ENCODE assay signal across 18 cellular contexts in genomic region chr16:58284488-58284887, GRCh38. TPM values are rescaled to one million over a fixed set of nuclear protein-coding genes. Genes with fewer than 3 reads are reported as not detected.
DNase-seq lines count a peak whose midpoint lies in the region; ATAC-seq, FAIRE-seq and TF ChIP-seq lines count a peak whose summit lies in the region.
"Had no signal": no experiment of that assay in that cellular context is flagged by ENCODE, and none has a peak within 500 bp of the region (broad histone marks: within the 10 kb centered on the region; RNA-seq: fewer than 3 reads in every experiment).

No MANE protein-coding gene starts in this region.

- WGBS in K562 (ENCODE audit: insufficient coverage, low coverage, missing lambda C conversion rate) = 19% methylated on average over 6 of the region's 7 CpGs
- 57% methylated on average over 7 of the region's 7 CpGs for WGBS in thymus

- no peaks in the 10 kb centered on the region for H3K9me3 ChIP-seq in K562 (replicated peaks; ENCODE audit: control insufficient read depth, insufficient read depth, low read depth, low read length)
- no peaks in the 10 kb centered on the region for H3K9me3 ChIP-seq in keratinocyte (ENCODE audit: control insufficient read depth, low read depth, low read length)
- H3K9me3 ChIP-seq in thymus (ENCODE audit: control insufficient read depth) = no peaks in the 10 kb centered on the region
- H3K9me3 ChIP-seq: BE2C had no signal

- no peak overlapping the region; the same call in 1 of the 2 replicates for H3K4me2 ChIP-seq in K562 (ENCODE audit: insufficient read depth, low read length)
- no peak overlapping the region for H3K4me2 ChIP-seq in keratinocyte (ENCODE audit: control insufficient read depth, extremely low read depth, insufficient read depth, low read depth, low read length)
- H3K4me2 ChIP-seq: A549 had no signal

- H3K36me3 ChIP-seq in K562 (ENCODE audit: control insufficient read depth, insufficient read depth, low read length) = no peaks in the 10 kb centered on the region
- H3K36me3 ChIP-seq in keratinocyte (ENCODE audit: control insufficient read depth in 2 of 2, extremely low read depth in 1 of 2, insufficient read depth in 2 of 2, low read length in 2 of 2) = no peaks in the 10 kb centered on the region
- H3K36me3 ChIP-seq in thymus (ENCODE audit: control insufficient read depth, insufficient read depth) = no peaks in the 10 kb centered on the region
- H3K36me3 ChIP-seq: BE2C had no signal

- ATAC-seq in K562 (peak; percentile 41), HG02798 (IDR thresholded peaks at IDR 0.05; ENCODE audit: poor library complexity, unreplicated experiment) (no peak), GM21423 (IDR thresholded peaks at IDR 0.05; ENCODE audit: unreplicated experiment) (no peak)
- ATAC-seq: A549 had no signal

- H3K27me3 ChIP-seq in K562 (ENCODE audit: control insufficient read depth in 2 of 2, insufficient read depth in 2 of 2, low read length in 2 of 2) = no peaks in the 10 kb centered on the region; a peak in 1 of 5 replicates
- H3K27me3 ChIP-seq in keratinocyte (ENCODE audit: control insufficient read depth, extremely low read depth, insufficient read depth, low read length) = no peaks in the 10 kb centered on the region
- H3K27me3 ChIP-seq in thymus (ENCODE audit: control insufficient read depth, insufficient read depth) = no peaks in the 10 kb centered on the region
- H3K27me3 ChIP-seq: BE2C had no signal

- TF ChIP-seq RAD21 in K562 (CRISPR knock-in tag; conservative IDR thresholded peaks at IDR 0.05 in 1 of 2, IDR thresholded peaks at IDR 0.05 in 1 of 2) = no peak

- no peak overlapping the region for H3K4me3 ChIP-seq in K562
- no peak overlapping the region for H3K4me3 ChIP-seq in keratinocyte (ENCODE audit: control insufficient read depth in 2 of 3, extremely low read depth in 1 of 3, insufficient read depth in 2 of 3, low read depth in 1 of 3, low read length in 3 of 3)
- H3K4me3 ChIP-seq in thymus (ENCODE audit: low read length) = no peak overlapping the region
- H3K4me3 ChIP-seq: A549 had no signal

- intact Hi-C loops in K562 (cut with micrococcal nuclease) = no loop called here

- no peaks in the 10 kb centered on the region for H4K20me1 ChIP-seq in K562 (replicated peaks; ENCODE audit: control insufficient read depth, insufficient read depth, low read length)
- H4K20me1 ChIP-seq in keratinocyte (ENCODE audit: control insufficient read depth, extremely low read depth, insufficient read depth, low read length) = no peaks in the 10 kb centered on the region

- FAIRE-seq in K562 (lab: Jason Lieb, UNC) (no peak), keratinocyte (lab: Jason Lieb, UNC) (no peak)
- FAIRE-seq: A549 had no signal

- no peak for TF ChIP-seq EP300 in K562 (IDR thresholded peaks at IDR 0.05; ENCODE audit: low read length)

- H3K9me1 ChIP-seq in K562 (ENCODE audit: control insufficient read depth, insufficient read depth, low read length) = no peaks in the 10 kb centered on the region
- no peaks in the 10 kb centered on the region for H3K9me1 ChIP-seq in keratinocyte (ENCODE audit: control insufficient read depth, extremely low read depth, insufficient read depth, low read length)

- no peak for TF ChIP-seq POLR2A in K562 (conservative IDR thresholded peaks at IDR 0.05)

- CTCF ChIA-PET in K562 (lab: Yijun Ruan, JAX; ENCODE audit: low intra/inter-chr PET ratio) = interaction anchor here (1.0 kb wide), 1 partner anchor 20 kb away, joined by 3 read pairs; no protein-coding TSS in a partner anchor

- dilution Hi-C loops in keratinocyte (cut with MboI; ENCODE audit: extremely low pct_ligation_motif_present, low sequenced_read_pairs) = no loop called here

- H3K9ac ChIP-seq in K562 (ENCODE audit: insufficient read depth in 1 of 2, low read depth in 2 of 2, low read length in 2 of 2) = no peak overlapping the region
- no peak overlapping the region for H3K9ac ChIP-seq in keratinocyte (ENCODE audit: control insufficient read depth, extremely low read depth, insufficient read depth, low read length)

- H3K27ac ChIP-seq in K562 (ENCODE audit: extremely low read depth, low read depth, low read length) = no peak overlapping the region
- no peak overlapping the region for H3K27ac ChIP-seq in keratinocyte (ENCODE audit: control insufficient read depth, insufficient read depth, low read length)
- H3K27ac ChIP-seq in thymus (ENCODE audit: low read depth) = peak overlapping the region; percentile 64
- H3K27ac ChIP-seq: A549, C4-2B had no signal

- peak; percentile 26 for DNase-seq in KBM-7
- peak in 1 of 4 experiments; percentile 32 for DNase-seq in K562 (ENCODE audit: extremely low read depth in 1 of 4, low spot score in 3 of 4)
- DNase-seq in keratinocyte (ENCODE audit: low read depth, low spot score) = no peak
- DNase-seq in NCI-H2107 (lab: John Stamatoyannopoulos, UW) = no peak
- DNase-seq: BE2C; CD4-positive, alpha-beta memory T cell; GF-D8; HCEC 1CT; HFFc6 had no signal

- POLR2A ChIA-PET in K562 (lab: Yijun Ruan, JAX) = interaction anchor here (0.9 to 1.0 kb wide), 2 partner anchors 17 to 117 kb away, joined by 3 to 4 read pairs; no protein-coding TSS in a partner anchor

- in situ Hi-C loops in KBM-7 (cut with MboI; ENCODE audit: low pct_unique_long_range_greater_than_20kb, low sequenced_read_pairs) = no loop called here
- in situ Hi-C loops in K562 (cut with MboI) = no loop called here

- no TSS peak for BruUV-seq in K562 (replicated peaks; lab: Mats Ljungman, UMichigan)

- TF ChIP-seq CTCF in K562 (IDR thresholded peaks at IDR 0.05 in 2 of 3, conservative IDR thresholded peaks at IDR 0.05 in 1 of 3; ENCODE audit: insufficient read depth in 2 of 3, low read depth in 1 of 3, low read length in 3 of 3) (no peak), keratinocyte (optimal IDR thresholded peaks at IDR 0.05 in 1 of 3, IDR thresholded peaks at IDR 0.05 in 1 of 3, conservative IDR thresholded peaks at IDR 0.05 in 1 of 3; ENCODE audit: extremely low read depth in 1 of 3, insufficient read depth in 2 of 3, low read length in 3 of 3) (no peak)

- H3K4me1 ChIP-seq in K562 (replicated peaks in 1 of 2; ENCODE audit: control insufficient read depth in 2 of 2, insufficient read depth in 2 of 2, low read length in 2 of 2) (peaks cover 0 to 8% of the 10 kb centered on the region in 2 experiments; a peak in 2 of 5 replicates), keratinocyte (ENCODE audit: control insufficient read depth, extremely low read depth, insufficient read depth, low read length) (peaks cover 19% of the 10 kb centered on the region), thymus (ENCODE audit: control insufficient read depth, insufficient read depth, low read length) (peaks cover 31% of the 10 kb centered on the region)
- H3K4me1 ChIP-seq: A549, BE2C had no signal

- H2AFZ ChIP-seq in K562 (ENCODE audit: low read depth, low read length) = peak overlapping the region; percentile 49
- H2AFZ ChIP-seq in keratinocyte (ENCODE audit: control insufficient read depth, low read length) = peak overlapping the region; percentile 10

- no peaks in the 10 kb centered on the region for H3K79me2 ChIP-seq in K562 (ENCODE audit: control insufficient read depth, insufficient read depth, low read length)
- H3K79me2 ChIP-seq in keratinocyte (ENCODE audit: control insufficient read depth, insufficient read depth, low read length) = no peaks in the 10 kb centered on the region

TF ChIP-seq in K562, 482 proteins besides CTCF, POLR2A, EP300 and RAD21 (continues in another document):
- TF ChIP-seq LARP7 (IDR thresholded peaks at IDR 0.05) (no peak), JUNB (CRISPR knock-in tag; conservative IDR thresholded peaks at IDR 0.05) (no peak), BDP1 (IDR thresholded peaks at IDR 0.05; ENCODE audit: insufficient read depth, insufficient read length) (no peak), L3MBTL2 (IDR thresholded peaks at IDR 0.05) (peak; percentile 67; the same call in 1 of the 2 replicates), ATF3 (IDR thresholded peaks at IDR 0.05) (peak; percentile 29; the same call in 1 of the 2 replicates), ATF3 (CRISPR knock-in tag; conservative IDR thresholded peaks at IDR 0.05) (no peak), ZNF124 (CRISPR knock-in tag; IDR thresholded peaks at IDR 0.05) (no peak), PHF21A (IDR thresholded peaks at IDR 0.05; ENCODE audit: borderline replicate concordance, low read depth) (no peak)

RNA-seq across cellular contexts. Expression of gene PRSS54, which starts 10.3 kb away (rescaled TPM):
- not detected in 2 replicates for total RNA-seq in K562 (2011; cell fraction: chromatin; rRNA removed; ENCODE audit: low replicate concordance)
- not detected in 2 replicates for total RNA-seq in K562 (2011; cell fraction: nucleolus; rRNA removed)
- total RNA-seq in K562 (2011; cell fraction: nucleoplasm; rRNA removed) = not detected in 2 replicates
- not detected in 2 replicates for total RNA-seq in K562 (2014; rRNA removed)
- total RNA-seq in K562 (2014; rRNA removed; fragmentation: Illumina TruSeq; extraction: Trizol) = not detected in 2 replicates
- total RNA-seq in K562 (2015; rRNA removed; fragmentation: Illumina TruSeq; extraction: Trizol) = not detected in 2 replicates
- total RNA-seq in K562 (2021) = not detected in 2 replicates
- polyA plus RNA-seq in K562 (2011; rRNA removed) = not detected in 2 replicates
- polyA plus RNA-seq in K562 (2011; cell fraction: cytosol; rRNA removed) = not detected in 2 replicates
- not detected in 2 replicates for polyA plus RNA-seq in K562 (2011; cell fraction: nucleus; rRNA removed)
- polyA plus RNA-seq in K562 (2012) = not detected in 2 replicates
- not detected in 2 replicates for polyA plus RNA-seq in K562 (2014; fragmentation: Illumina TruSeq; extraction: Trizol)
- not detected for polyA plus RNA-seq in K562 (2014; fragmentation: Nextera tagmentation; extraction: Ambion mirVana)
- polyA plus RNA-seq in K562 (2014; rRNA removed) = not detected in 2 replicates
- not detected in 2 replicates for polyA minus RNA-seq in K562 (2011; rRNA and poly(A)+ RNA removed)
- polyA minus RNA-seq in K562 (2011; cell fraction: cytosol; rRNA and poly(A)+ RNA removed) = not detected in 2 replicates
- not detected in 2 replicates for polyA minus RNA-seq in K562 (2011; cell fraction: nucleus; rRNA and poly(A)+ RNA removed)
- not detected in 3 replicates for polyA plus RNA-seq in keratinocyte
- polyA plus RNA-seq in keratinocyte (2011; ENCODE audit: low read depth) = not detected
- polyA plus RNA-seq in keratinocyte (2011; cell fraction: cytosol; rRNA removed) = not detected in 2 replicates
- not detected in 2 replicates for polyA plus RNA-seq in keratinocyte (2011; cell fraction: nucleus; rRNA removed)
- polyA plus RNA-seq in keratinocyte (2012; ENCODE audit: low replicate concordance) = not detected in 2 replicates
- 0.49 TPM in 1 of 3 replicates, not detected in the others for polyA minus RNA-seq in keratinocyte
- polyA minus RNA-seq in keratinocyte (2011; cell fraction: cytosol; rRNA and poly(A)+ RNA removed) = not detected
- polyA minus RNA-seq in keratinocyte (2011; cell fraction: nucleus; rRNA and poly(A)+ RNA removed) = not detected in 2 replicates
- polyA plus RNA-seq in thymus = not detected
- total RNA-seq: CD4-positive, alpha-beta memory T cell; H4; HFFc6; HT-29 had no signal
- polyA plus RNA-seq: A549; AG04450; CD4-positive, alpha-beta memory T cell; IgD-negative memory B cell had no signal
